28 cellular contexts compared by ENCODE assay signal in genomic region chr1:5857508-5858090, GRCh38.
"Had no signal": no experiment of that assay in that cellular context is flagged by ENCODE, and none has a peak within 500 bp of the region (broad histone marks: within the 10 kb centered on the region; RNA-seq: fewer than 3 reads in every experiment).

No MANE protein-coding gene starts in this region.

- H3K27ac Mint-ChIP-seq: activated B cell treated with CpG ODN at 0.5 μM for 24 hours; activated CD4-positive, alpha-beta T cell treated with anti-CD3 and anti-CD28 coated beads, Interleukin-2, amount 10 ng/mL, durations not matched to agents 24 days and 14 days; activated naive CD4-positive, alpha-beta T cell treated with anti-CD3 and anti-CD28 coated beads for 36 hours; activated naive CD8-positive, alpha-beta T cell; activated T-helper 17 cell treated with anti-CD3 and anti-CD28 coated beads, Interleukin-2, amount 50 U/mL, for 72 hours; T-helper 1 cell treated with Interleukin-12 subunit alpha and Interleukin-12 subunit beta and Interleukin-4 antibody, amounts not matched to agents 30 μg/mL and 1 μg/mL, for 36 hours had no signal

- H3K27me3 Mint-ChIP-seq: activated B cell treated with CpG ODN at 0.5 μM for 24 hours; activated CD4-positive, alpha-beta T cell treated with anti-CD3 and anti-CD28 coated beads, Interleukin-2, amount 10 ng/mL, durations not matched to agents 24 days and 14 days; activated naive CD8-positive, alpha-beta T cell; activated T-helper 17 cell treated with anti-CD3 and anti-CD28 coated beads, Interleukin-2, amount 50 U/mL, for 72 hours had no signal

- H3K9me3 ChIP-seq: Peyer's patch had no signal

- H3K36me3 ChIP-seq: breast epithelium, Peyer's patch had no signal

- H3K9me3 Mint-ChIP-seq: activated CD4-positive, alpha-beta T cell treated with anti-CD3 and anti-CD28 coated beads, Interleukin-2, amount 10 ng/mL, durations not matched to agents 24 days and 14 days; activated naive CD4-positive, alpha-beta T cell treated with anti-CD3 and anti-CD28 coated beads for 36 hours; activated T-helper 17 cell treated with anti-CD3 and anti-CD28 coated beads, Interleukin-2, amount 50 U/mL, for 72 hours; T-helper 1 cell treated with Interleukin-12 subunit alpha and Interleukin-12 subunit beta and Interleukin-4 antibody, amounts not matched to agents 30 μg/mL and 1 μg/mL, for 36 hours had no signal

- H3K36me3 Mint-ChIP-seq: activated naive CD8-positive, alpha-beta T cell had no signal

- H3K27me3 ChIP-seq: Peyer's patch had no signal

- H3K27ac ChIP-seq: breast epithelium, Peyer's patch, RWPE1 had no signal

- H3K4me3 ChIP-seq: breast epithelium, Peyer's patch had no signal

- H3K4me3 Mint-ChIP-seq: activated B cell treated with CpG ODN at 0.5 μM for 24 hours; activated CD4-positive, alpha-beta T cell treated with anti-CD3 and anti-CD28 coated beads, Interleukin-2, amount 10 ng/mL, durations not matched to agents 24 days and 14 days; activated naive CD4-positive, alpha-beta T cell treated with anti-CD3 and anti-CD28 coated beads for 36 hours; activated naive CD8-positive, alpha-beta T cell; activated T-helper 17 cell treated with anti-CD3 and anti-CD28 coated beads, Interleukin-2, amount 50 U/mL, for 72 hours; T-helper 1 cell treated with Interleukin-12 subunit alpha and Interleukin-12 subunit beta and Interleukin-4 antibody, amounts not matched to agents 30 μg/mL and 1 μg/mL, for 36 hours had no signal

- H3K4me1 Mint-ChIP-seq: activated B cell treated with CpG ODN at 0.5 μM for 24 hours; activated T-helper 17 cell treated with anti-CD3 and anti-CD28 coated beads, Interleukin-2, amount 50 U/mL, for 72 hours had no signal

- ATAC-seq: activated T-helper 17 cell treated with anti-CD3 and anti-CD28 coated beads, Interleukin-2, amount 50 U/mL, for 72 hours had no signal

- DNase-seq: activated B cell treated with CpG ODN at 0.5 μM for 24 hours; activated CD4-positive, alpha-beta T cell treated with anti-CD3 and anti-CD28 coated beads for 1 hour; activated CD4-positive, alpha-beta T cell treated with anti-CD3 and anti-CD28 coated beads, Interleukin-2, amount 10 ng/mL, durations not matched to agents 24 days and 14 days; activated CD4-positive, alpha-beta T cell treated with anti-CD3 and anti-CD28 coated beads, Interleukin-2, amount 50 U/mL, for 48 hours; activated CD8-positive, alpha-beta memory T cell treated with anti-CD3 and anti-CD28 coated beads for 24 hours; activated gamma-delta T cell; activated naive CD4-positive, alpha-beta T cell treated with anti-CD3 and anti-CD28 coated beads for 36 hours; activated T-cell treated with anti-CD3 and anti-CD28 coated beads for 4 hours; activated T-cell treated with anti-CD3 and anti-CD28 coated beads, Interleukin-2, amount 50 U/mL, for 48 hours; amygdala; caudate nucleus; Karpas-422; MM.1S; NCI-H1105; NCI-H1436; NCI-H1694 treated with DMSO at 0.1 percent for 48 hours; NCI-H2029 treated with DMSO at 0.1 percent for 48 hours; NCI-H345; NCI-H510A; NCI-H526 treated with DMSO at 0.1 percent for 48 hours; Peyer's patch; SIG-M5; T-helper 9 cell had no signal
